8 cellular contexts compared by ENCODE assay signal in genomic region chr16:68093816-68094613, GRCh38. TPM values are rescaled to one million over a fixed set of nuclear protein-coding genes. Genes with fewer than 3 reads are reported as not detected.
DNase-seq lines count a peak whose midpoint lies in the region; ATAC-seq and TF ChIP-seq lines count a peak whose summit lies in the region.

No MANE protein-coding gene starts in this region.

- DNase-seq in GM13977 (ENCODE audit: low spot score) (no peak), WERI-Rb-1 (no peak), heart left ventricle (no peak)

- no peaks in the 10 kb centered on the region for H3K36me3 ChIP-seq in ACC112 (ENCODE audit: insufficient read depth, low read length)
- H3K36me3 ChIP-seq in WERI-Rb-1, result no peaks in the 10 kb centered on the region
- peaks cover 0 to 7% (median 0%) of the 10 kb centered on the region in 9 donors for H3K36me3 ChIP-seq in heart left ventricle
- peaks cover 3% of the 10 kb centered on the region for H3K36me3 ChIP-seq in thymus (ENCODE audit: control insufficient read depth, insufficient read depth)

- no peak overlapping the region for H2AFZ ChIP-seq in ACC112 (ENCODE audit: low read length, unreplicated experiment)

- intact Hi-C loops in heart left ventricle (cut with DNase I), result loop anchor here in 7 of 10 donors (2.0 to 10.0 kb wide), 6 partner anchors 108 to 231 kb away; no protein-coding TSS in a partner anchor

- H3K4me3 ChIP-seq in ACC112 (ENCODE audit: low read depth, low read length) (no peak overlapping the region), WERI-Rb-1 (ENCODE audit: low read depth, low read length) (no peak overlapping the region), heart left ventricle (no peak overlapping the region), thymus (ENCODE audit: low read length) (peak overlapping the region; percentile 12)

- in situ Hi-C loops in GM13977 (cut with MboI; ENCODE audit: low pct_unique_long_range_greater_than_20kb, low sequenced_read_pairs, unreplicated experiment), result no loop called here

- H3K27ac ChIP-seq in ACC112 (ENCODE audit: low read depth, low read length) (peak overlapping the region; percentile 29; the same call in 1 of the 2 replicates), WERI-Rb-1 (no peak overlapping the region), heart left ventricle (peak overlapping the region in 1 of 12 donors; percentile 13), thymus (ENCODE audit: low read depth) (no peak overlapping the region)

- H3K9me3 ChIP-seq in WERI-Rb-1 (ENCODE audit: severe bottlenecking), result no peaks in the 10 kb centered on the region
- H3K9me3 ChIP-seq in heart left ventricle, result no peaks in the 10 kb centered on the region
- no peaks in the 10 kb centered on the region for H3K9me3 ChIP-seq in thymus (ENCODE audit: control insufficient read depth)

- peaks cover 94% of the 10 kb centered on the region for H3K79me2 ChIP-seq in ACC112 (ENCODE audit: control insufficient read depth, insufficient read depth, low read length, unreplicated experiment)

- H3K4me1 ChIP-seq in ACC112 (ENCODE audit: control insufficient read depth, insufficient read depth, low read length, unreplicated experiment) (peaks cover 51% of the 10 kb centered on the region), heart left ventricle (peaks cover 0 to 71% (median 43%) of the 10 kb centered on the region in 12 donors), thymus (ENCODE audit: control insufficient read depth, insufficient read depth, low read length) (peaks cover 16% of the 10 kb centered on the region)

- TF ChIP-seq POLR2A in heart left ventricle (IDR thresholded peaks at IDR 0.05), result no peak

- H3K27me3 ChIP-seq in ACC112 (ENCODE audit: insufficient read depth, low read length) (no peaks in the 10 kb centered on the region), WERI-Rb-1 (ENCODE audit: insufficient read depth, low read depth, severe bottlenecking) (no peaks in the 10 kb centered on the region), heart left ventricle (no peaks in the 10 kb centered on the region), thymus (ENCODE audit: control insufficient read depth, insufficient read depth) (no peaks in the 10 kb centered on the region)

- peak; percentile 60 for TF ChIP-seq CTCF in GM13977 (IDR thresholded peaks at IDR 0.05; ENCODE audit: extremely low read depth, insufficient read depth, missing control alignments)
- peak; percentile 51 for TF ChIP-seq CTCF in WERI-Rb-1 (IDR thresholded peaks at IDR 0.05; ENCODE audit: low read depth, low read length)
- TF ChIP-seq CTCF in heart left ventricle (IDR thresholded peaks at IDR 0.05), result peak; percentile 12 to 64 (median 41)

- 54 to 73% (median 71%) methylated on average over 5 of the region's 5 CpGs for WGBS in heart left ventricle, 4 donors
- 88% methylated on average over 5 of the region's 5 CpGs for WGBS in thymus

- peak; percentile 56 to 73 (median 63) for ATAC-seq in heart left ventricle
- no peak for ATAC-seq in HG03108 (IDR thresholded peaks at IDR 0.05; ENCODE audit: unreplicated experiment)
- ATAC-seq in GM21723 (IDR thresholded peaks at IDR 0.05; ENCODE audit: unreplicated experiment), result no peak
- no peak for ATAC-seq in GM19397 (IDR thresholded peaks at IDR 0.05; ENCODE audit: unreplicated experiment)

RNA-seq across cellular contexts. Expression of gene NFATC3, which starts 8.8 kb away (rescaled TPM):
- 10 to 100 TPM; 20.6 to 35.1 (median 28.8) TPM for total RNA-seq in heart left ventricle
- polyA plus RNA-seq in heart left ventricle (10 to 100 TPM in 1 of 2 donors, 1 to 10 TPM in 1; 5.9 to 12.1 TPM), thymus (37.4 TPM)

Comparison
In these comparisons a context has a peak if more than half of its experiments do, and no peak if none do; other contexts are left out.
1. ATAC-seq: peak in heart left ventricle (4 of 4); none in HG03108 (single experiment), GM21723 (single experiment) and GM19397 (single experiment).
2. Peak in every context shown above with its lines, with median percentiles within 50 percentile points of each other: CTCF ChIP-seq.